ENCODE assay signal across 9 cellular contexts in the genomic region with DNA sequence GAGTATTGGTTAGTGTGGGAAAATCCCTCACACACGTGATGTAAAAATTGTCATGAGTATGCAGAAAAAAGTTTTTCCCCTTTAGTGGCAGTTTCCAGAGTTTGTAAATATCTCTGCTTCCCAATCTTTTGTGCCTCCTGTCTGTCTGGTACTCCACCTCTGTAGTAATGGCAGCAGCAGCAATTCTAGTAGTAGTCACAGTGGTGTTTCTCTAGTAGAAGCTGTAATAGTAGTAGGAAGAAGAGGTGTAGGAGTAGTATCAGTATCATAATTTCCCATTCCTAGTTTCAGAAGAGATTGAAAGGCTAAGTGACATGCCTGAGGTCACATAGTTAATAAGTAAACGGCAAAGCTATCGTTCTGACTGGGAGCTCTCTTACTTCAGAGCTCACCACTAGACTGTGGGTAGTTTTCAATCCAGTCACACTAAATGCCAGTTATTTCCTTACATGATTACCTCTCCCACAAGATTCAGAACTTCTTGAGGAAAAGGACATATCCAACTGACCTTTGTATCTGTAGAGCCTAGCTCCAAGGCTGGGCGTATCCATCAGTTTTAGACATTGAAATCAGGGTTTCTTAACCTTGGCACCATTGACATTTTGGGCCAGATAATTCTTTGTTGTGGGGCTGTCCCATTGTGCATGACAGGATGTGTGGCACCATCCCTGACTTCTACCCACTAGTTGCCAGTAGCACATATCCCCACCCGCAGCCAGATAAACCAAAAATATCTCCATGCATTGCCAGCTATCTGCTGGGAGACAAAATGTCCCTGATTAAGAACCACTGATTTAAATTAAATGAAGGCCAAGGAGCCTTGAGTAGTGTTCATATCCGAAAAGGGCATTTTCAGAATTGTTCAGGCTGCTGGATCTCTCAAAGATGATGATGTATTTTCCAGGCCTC.
A peak's percentile ranks its signal among the peaks of the same experiment; 100 is the strongest.
DNase-seq lines count a peak whose midpoint lies in the region; ATAC-seq, FAIRE-seq and TF ChIP-seq lines count a peak whose summit lies in the region.
"Had no signal": no experiment of that assay in that cellular context is flagged by ENCODE, and none has a peak within 500 bp of the region (broad histone marks: within the 10 kb centered on the region; RNA-seq: fewer than 3 reads in every experiment).

No MANE protein-coding gene starts in this region.

- H2AFZ ChIP-seq in astrocyte (ENCODE audit: low read depth, low read length): no peak overlapping the region

- no peaks in the 10 kb centered on the region for H3K27me3 ChIP-seq in astrocyte (ENCODE audit: insufficient read depth, low read length)
- H3K27me3 ChIP-seq in aorta (ENCODE audit: control insufficient read depth in 1 of 2, insufficient read depth in 2 of 2, low read length in 1 of 2): no peaks in the 10 kb centered on the region
- H3K27me3 ChIP-seq in testis: no peaks in the 10 kb centered on the region
- H3K27me3 ChIP-seq: BE2C had no signal

- no peak overlapping the region for H3K27ac ChIP-seq in astrocyte (ENCODE audit: low read depth, low read length)
- peak overlapping the region; percentile 37 to 65 for H3K27ac ChIP-seq in aorta (ENCODE audit: low read depth in 1 of 2, low read length in 2 of 2)
- H3K27ac ChIP-seq in testis: no peak overlapping the region

- no peak for TF ChIP-seq POLR2A in testis (IDR thresholded peaks at IDR 0.05)

- FAIRE-seq in astrocyte (lab: Jason Lieb, UNC): no peak

- peaks cover 32% of the 10 kb centered on the region for H3K4me1 Mint-ChIP-seq in astrocyte (ENCODE audit: low read depth, unreplicated experiment)

- no peak overlapping the region for H3K9ac ChIP-seq in astrocyte (ENCODE audit: low read length)

- H3K4me3 ChIP-seq in astrocyte (ENCODE audit: insufficient read depth, low read depth, low read length): no peak overlapping the region
- no peak overlapping the region for H3K4me3 ChIP-seq in aorta (ENCODE audit: low read length in 2 of 2)
- no peak overlapping the region for H3K4me3 ChIP-seq in testis

- peaks cover under 1% of the 10 kb centered on the region for H3K4me1 ChIP-seq in astrocyte (ENCODE audit: insufficient read depth, low read length)
- peaks cover 4 to 6% of the 10 kb centered on the region in 2 donors for H3K4me1 ChIP-seq in aorta (ENCODE audit: control insufficient read depth in 1 of 2, insufficient read depth in 2 of 2, low read length in 2 of 2)
- peaks cover 9% of the 10 kb centered on the region for H3K4me1 ChIP-seq in testis
- H3K4me1 ChIP-seq: BE2C had no signal

- H3K36me3 ChIP-seq in astrocyte (ENCODE audit: insufficient read depth, low read length) (no peaks in the 10 kb centered on the region), aorta (ENCODE audit: control insufficient read depth in 1 of 2, insufficient read depth in 2 of 2, low read length in 1 of 2) (no peaks in the 10 kb centered on the region), testis (ENCODE audit: low read depth, missing control alignments) (no peaks in the 10 kb centered on the region)
- H3K36me3 ChIP-seq: BE2C had no signal

- no peaks in the 10 kb centered on the region for H3K79me2 ChIP-seq in astrocyte (ENCODE audit: insufficient read depth, low read length)

- peaks cover 0 to 7% of the 10 kb centered on the region in 2 donors for H3K9me3 Mint-ChIP-seq in activated naive CD4-positive, alpha-beta T cell treated with anti-CD3 and anti-CD28 coated beads, Interleukin-2, amount 50 U/mL, for 72 hours
- H3K9me3 Mint-ChIP-seq in astrocyte (ENCODE audit: unreplicated experiment): no peaks in the 10 kb centered on the region

- TF ChIP-seq CTCF in astrocyte (IDR thresholded peaks at IDR 0.05; ENCODE audit: insufficient read depth, low read depth, low read length) (no peak), testis (IDR thresholded peaks at IDR 0.05) (no peak)

- H3K9me3 ChIP-seq in astrocyte (ENCODE audit: insufficient read depth, low read depth, low read length) (no peaks in the 10 kb centered on the region), aorta (ENCODE audit: control insufficient read depth, low read length) (no peaks in the 10 kb centered on the region), testis (no peaks in the 10 kb centered on the region)
- H3K9me3 ChIP-seq: BE2C had no signal

- H3K4me2 ChIP-seq in astrocyte (ENCODE audit: low read length): no peak overlapping the region

- no peaks in the 10 kb centered on the region for H3K36me3 Mint-ChIP-seq in activated naive CD4-positive, alpha-beta T cell treated with anti-CD3 and anti-CD28 coated beads, Interleukin-2, amount 50 U/mL, for 72 hours
- no peaks in the 10 kb centered on the region for H3K36me3 Mint-ChIP-seq in astrocyte (ENCODE audit: low read depth, unreplicated experiment)

- H4K20me1 ChIP-seq in astrocyte (ENCODE audit: insufficient read depth, low read length): no peaks in the 10 kb centered on the region

- DNase-seq in activated naive CD4-positive, alpha-beta T cell treated with anti-CD3 and anti-CD28 coated beads, Interleukin-2, amount 50 U/mL, for 72 hours (ENCODE audit: low spot score in 2 of 2): peak in 1 of 2 donors; percentile 8
- DNase-seq in activated naive CD4-positive, alpha-beta T cell treated with anti-CD3 and anti-CD28 coated beads, Interleukin-2, amount 50 U/mL, for 16 hours: no peak
- DNase-seq in astrocyte (ENCODE audit: low read depth): no peak
- no peak for DNase-seq in aorta
- no peak for DNase-seq in NOMO-1 treated with dmso at 0.1 percent for 144 hours (lab: John Stamatoyannopoulos, UW; ENCODE audit: unreplicated experiment)
- no peak for DNase-seq in testis
- no peak for DNase-seq in GOT3 (lab: John Stamatoyannopoulos, UW)
- DNase-seq: BE2C had no signal

- H3K27me3 Mint-ChIP-seq in astrocyte (ENCODE audit: low read depth, unreplicated experiment): no peaks in the 10 kb centered on the region

- H3K27ac Mint-ChIP-seq in activated naive CD4-positive, alpha-beta T cell treated with anti-CD3 and anti-CD28 coated beads, Interleukin-2, amount 50 U/mL, for 72 hours: peak overlapping the region; percentile 46 to 76
- H3K27ac Mint-ChIP-seq in astrocyte (ENCODE audit: unreplicated experiment): peak overlapping the region; percentile 72

- H3K4me3 Mint-ChIP-seq in astrocyte (ENCODE audit: unreplicated experiment): no peak overlapping the region

- intact Hi-C loops in aorta (cut with DNase I): loop anchor here in 1 of 2 donors (10.0 kb wide), 1 partner anchor 138 kb away; a partner anchor contains a TSS
- intact Hi-C loops in testis (cut with DNase I; ENCODE audit: low total_unique reads): no loop called here

- 71 to 75% methylated on average over 6 of the region's 6 CpGs for WGBS in aorta, 2 donors
- 89 to 92% methylated on average over 6 of the region's 6 CpGs for WGBS in testis, 2 donors

- ATAC-seq in activated naive CD4-positive, alpha-beta T cell treated with anti-CD3 and anti-CD28 coated beads, Interleukin-2, amount 50 U/mL, for 72 hours: peak; percentile 88 to 92
- ATAC-seq in HG03045 (IDR thresholded peaks at IDR 0.05; ENCODE audit: unreplicated experiment): peak; percentile 95
- ATAC-seq in aorta (ENCODE audit: low FRiP score): no peak

Comparison
In these comparisons a context has a peak if more than half of its experiments do, and no peak if none do; other contexts are left out.
1. H3K27ac ChIP-seq: peak in aorta (2 of 2); none in astrocyte (single experiment) and testis (0 of 2).